ENCODE assay signal across 10 cellular contexts in genomic region chr15:88243895-88244787, GRCh38. TPM values are rescaled to one million over a fixed set of nuclear protein-coding genes. Genes with fewer than 3 reads are reported as not detected.
DNase-seq lines count a peak whose midpoint lies in the region; ATAC-seq and TF ChIP-seq lines count a peak whose summit lies in the region.
"Had no signal": no experiment of that assay in that cellular context is flagged by ENCODE, and none has a peak within 500 bp of the region (broad histone marks: within the 10 kb centered on the region; RNA-seq: fewer than 3 reads in every experiment).

No MANE protein-coding gene starts in this region.

- TF ChIP-seq CTCF in Calu3 (IDR thresholded peaks at IDR 0.05; ENCODE audit: unreplicated experiment): no peak
- TF ChIP-seq CTCF in LNCaP clone FGC (IDR thresholded peaks at IDR 0.05; ENCODE audit: control insufficient read depth, extremely low read depth, insufficient read depth): peak; percentile 74
- peak; percentile 16 to 47 (median 42) for TF ChIP-seq CTCF in right lobe of liver (IDR thresholded peaks at IDR 0.05)

- no peaks in the 10 kb centered on the region for H3K27me3 ChIP-seq in right lobe of liver

- intact Hi-C loops in Calu3 (cut with micrococcal nuclease; ENCODE audit: unreplicated experiment) (loop anchor here (5.0 kb wide), 1 partner anchor 208 kb away; no protein-coding TSS in a partner anchor), right lobe of liver (cut with DNase I) (no loop called here)

- no peaks in the 10 kb centered on the region for H3K36me3 ChIP-seq in right lobe of liver

- peak; percentile 64 for ATAC-seq in GM18907 (IDR thresholded peaks at IDR 0.05; ENCODE audit: unreplicated experiment)
- ATAC-seq in right lobe of liver: peak in 1 of 4 donors; percentile 27
- ATAC-seq in GM19467 (IDR thresholded peaks at IDR 0.05; ENCODE audit: unreplicated experiment): no peak
- ATAC-seq in HG03460 (IDR thresholded peaks at IDR 0.05; ENCODE audit: unreplicated experiment): no peak
- ATAC-seq: T-cell had no signal

- no peaks in the 10 kb centered on the region for H3K9me3 Mint-ChIP-seq in Calu3 (ENCODE audit: low read depth, unreplicated experiment)
- H3K9me3 Mint-ChIP-seq: memory B cell, T-cell had no signal

- peaks cover 57% of the 10 kb centered on the region for H3K27me3 Mint-ChIP-seq in Calu3 (ENCODE audit: unreplicated experiment)

- peaks cover 0 to 13% (median 1%) of the 10 kb centered on the region in 4 donors for H3K4me1 ChIP-seq in right lobe of liver

- H3K36me3 Mint-ChIP-seq in Calu3 (ENCODE audit: insufficient read depth, unreplicated experiment): peaks cover 6% of the 10 kb centered on the region
- H3K36me3 Mint-ChIP-seq: memory B cell, T-cell had no signal

- no peak overlapping the region for H3K4me3 Mint-ChIP-seq in Calu3 (ENCODE audit: low read depth, unreplicated experiment)
- H3K4me3 Mint-ChIP-seq: memory B cell, T-cell had no signal

- no TSS peak for BruUV-seq in Calu3 (replicated peaks; lab: Mats Ljungman, UMichigan)

- H3K4me1 Mint-ChIP-seq in Calu3 (ENCODE audit: low read depth, unreplicated experiment): peaks cover under 1% of the 10 kb centered on the region
- H3K4me1 Mint-ChIP-seq: memory B cell had no signal

- 12% methylated on average over 1 of the region's 2 CpGs for WGBS in right lobe of liver (ENCODE audit: insufficient coverage, low coverage, low lambda C conversion rate, missing lambda C conversion rate)

- DNase-seq in Calu3 (peak; percentile 41), LNCaP clone FGC (ENCODE audit: low read depth) (no peak), amniotic stem cell (lab: John Stamatoyannopoulos, UW) (peak; percentile 8), right lobe of liver (no peak), MV-4-11 (lab: John Stamatoyannopoulos, UW) (no peak)

- H3K9me3 ChIP-seq in right lobe of liver: no peaks in the 10 kb centered on the region

- CTCF ChIA-PET in Calu3 (lab: Charles Lee): no interaction called here

- H3K27ac ChIP-seq in right lobe of liver: no peak overlapping the region

- no peak overlapping the region for H3K4me3 ChIP-seq in LNCaP clone FGC (ENCODE audit: low read depth, low read length)
- H3K4me3 ChIP-seq in right lobe of liver: no peak overlapping the region

- no peak overlapping the region for H3K27ac Mint-ChIP-seq in Calu3 (ENCODE audit: unreplicated experiment)
- H3K27ac Mint-ChIP-seq: memory B cell, T-cell had no signal

- TF ChIP-seq POLR2A in right lobe of liver (IDR thresholded peaks at IDR 0.05): no peak

RNA-seq across cellular contexts. Expression of gene NTRK3, which starts 12.4 kb away (rescaled TPM):
- total RNA-seq in Calu3 (2022) (not detected in 2 replicates), right lobe of liver (under 1 TPM; 0.35 to 0.75 (median 0.46) TPM)
- total RNA-seq: T-cell had no signal

Comparison
In these comparisons a context has a peak if more than half of its experiments do, and no peak if none do; other contexts are left out.
1. DNase-seq: peak in Calu3 (single experiment) and amniotic stem cell (single experiment); none in LNCaP clone FGC (single experiment), right lobe of liver (0 of 3) and MV-4-11 (single experiment).